8 cellular contexts compared by ENCODE assay signal in the genomic region with DNA sequence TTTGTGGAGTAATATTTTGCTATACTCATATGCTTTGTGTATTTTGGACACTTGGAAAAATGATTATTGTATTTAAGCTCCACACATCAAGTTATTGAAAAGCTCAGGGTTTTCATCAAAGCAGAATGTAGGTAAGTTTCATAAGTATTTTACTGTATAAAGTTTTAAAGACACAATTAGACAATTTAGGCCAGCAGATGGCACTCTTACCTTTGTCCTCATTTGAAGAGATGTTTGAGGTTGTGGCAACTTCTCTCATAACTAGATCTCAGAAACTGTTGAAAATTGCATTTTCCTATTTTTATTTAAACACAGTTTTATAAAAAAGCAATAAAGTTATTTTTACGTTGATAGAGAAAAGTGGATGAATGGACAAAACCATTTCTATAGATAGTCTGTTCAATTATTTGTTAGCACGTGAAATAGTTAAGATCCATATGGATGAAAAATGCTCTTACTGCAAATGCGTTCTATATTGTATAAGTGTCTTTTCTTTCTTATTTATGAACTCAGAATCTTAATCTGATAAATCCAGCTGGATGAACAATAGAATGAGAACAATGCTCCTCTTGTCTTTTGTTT.
A peak's percentile ranks its signal among the peaks of the same experiment; 100 is the strongest.
DNase-seq lines count a peak whose midpoint lies in the region; ATAC-seq and FAIRE-seq lines count a peak whose summit lies in the region.

No MANE protein-coding gene starts in this region.

- peak; percentile 97 for FAIRE-seq in endometrium (lab: Jason Lieb, UNC)

- peaks cover 5% of the 10 kb centered on the region for H3K9me3 Mint-ChIP-seq in activated T-cell treated with anti-CD3 and anti-CD28 coated beads, Interleukin-2, amount 50 U/mL, for 4 hours

- no peaks in the 10 kb centered on the region for H3K36me3 Mint-ChIP-seq in activated T-cell treated with anti-CD3 and anti-CD28 coated beads, Interleukin-2, amount 50 U/mL, for 4 hours (ENCODE audit: insufficient read depth)

- DNase-seq in activated T-cell treated with anti-CD3 and anti-CD28 coated beads for 24 hours (ENCODE audit: low read depth): peak; percentile 6
- no peak for DNase-seq in activated T-cell treated with anti-CD3 and anti-CD28 coated beads, Interleukin-2, amount 50 U/mL, for 4 hours
- peak; percentile 52 for DNase-seq in Jurkat, Clone E6-1 (ENCODE audit: low read depth, low spot score)
- DNase-seq in RKO (ENCODE audit: low spot score): peak; percentile 59
- DNase-seq in middle frontal gyrus (ENCODE audit: extremely low spot score, low spot score): peak; percentile 58
- DNase-seq in activated CD4-positive, CD25-positive, alpha-beta regulatory T cell (lab: John Stamatoyannopoulos, UW): no peak

- no peak overlapping the region for H3K4me3 ChIP-seq in Jurkat, Clone E6-1 (ENCODE audit: low read length)

- H3K4me3 Mint-ChIP-seq in activated T-cell treated with anti-CD3 and anti-CD28 coated beads, Interleukin-2, amount 50 U/mL, for 4 hours: no peak overlapping the region

- ATAC-seq in activated T-cell treated with anti-CD3 and anti-CD28 coated beads, Interleukin-2, amount 50 U/mL, for 4 hours: no peak
- no peak for ATAC-seq in GM21423 (IDR thresholded peaks at IDR 0.05; ENCODE audit: unreplicated experiment)

- H3K27me3 Mint-ChIP-seq in activated T-cell treated with anti-CD3 and anti-CD28 coated beads, Interleukin-2, amount 50 U/mL, for 4 hours (ENCODE audit: low read depth): peaks cover 2% of the 10 kb centered on the region

- H3K4me1 Mint-ChIP-seq in activated T-cell treated with anti-CD3 and anti-CD28 coated beads, Interleukin-2, amount 50 U/mL, for 4 hours (ENCODE audit: low read depth): no peaks in the 10 kb centered on the region

Comparison
In these comparisons a context has a peak if more than half of its experiments do, and no peak if none do; other contexts are left out.
1. DNase-seq: peak in activated T-cell treated with anti-CD3 and anti-CD28 coated beads for 24 hours (single experiment), Jurkat, Clone E6-1 (single experiment), RKO (single experiment) and middle frontal gyrus (single experiment); none in activated T-cell treated with anti-CD3 and anti-CD28 coated beads, Interleukin-2, amount 50 U/mL, for 4 hours (single experiment) and activated CD4-positive, CD25-positive, alpha-beta regulatory T cell (0 of 4).